Comparison of ENCODE assay signal across 1 cellular context in the genomic region with DNA sequence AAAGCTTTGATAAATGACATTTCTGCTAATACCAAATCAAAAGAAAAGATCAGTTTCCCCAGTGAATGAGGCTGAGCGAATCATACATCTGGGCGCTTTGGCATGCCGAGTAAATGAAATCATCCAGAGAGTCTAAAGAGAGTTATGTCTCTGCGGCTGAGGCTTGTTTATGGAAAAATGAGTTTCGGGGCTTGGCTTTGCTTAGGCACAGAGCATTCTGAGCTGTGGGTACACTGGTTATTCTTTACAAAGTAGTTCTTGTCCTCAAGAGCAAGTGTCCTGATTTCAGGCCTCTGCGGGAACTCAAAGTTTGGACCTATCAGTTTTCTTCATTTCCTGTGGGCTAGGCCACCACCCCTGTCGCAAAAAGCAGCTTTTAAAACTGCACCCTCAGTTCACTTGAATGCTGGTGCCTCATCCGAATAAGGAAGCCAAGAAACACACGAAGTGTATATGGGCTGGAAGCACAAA.
TF ChIP-seq lines count a peak whose summit lies in the region.

No MANE protein-coding gene starts in this region.

TF ChIP-seq in GM23338, 12 proteins besides CTCF, POLR2A, EP300 and RAD21 (continued from another document):
- TF ChIP-seq, protein P1, sequence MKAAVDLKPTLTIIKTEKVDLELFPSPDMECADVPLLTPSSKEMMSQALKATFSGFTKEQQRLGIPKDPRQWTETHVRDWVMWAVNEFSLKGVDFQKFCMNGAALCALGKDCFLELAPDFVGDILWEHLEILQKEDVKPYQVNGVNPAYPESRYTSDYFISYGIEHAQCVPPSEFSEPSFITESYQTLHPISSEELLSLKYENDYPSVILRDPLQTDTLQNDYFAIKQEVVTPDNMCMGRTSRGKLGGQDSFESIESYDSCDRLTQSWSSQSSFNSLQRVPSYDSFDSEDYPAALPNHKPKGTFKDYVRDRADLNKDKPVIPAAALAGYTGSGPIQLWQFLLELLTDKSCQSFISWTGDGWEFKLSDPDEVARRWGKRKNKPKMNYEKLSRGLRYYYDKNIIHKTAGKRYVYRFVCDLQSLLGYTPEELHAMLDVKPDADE (IDR thresholded peaks at IDR 0.05): no peak
- no peak for TF ChIP-seq STAT1 (IDR thresholded peaks at IDR 0.05; ENCODE audit: unreplicated experiment)
- no peak for TF ChIP-seq ZNF114 (CRISPR knock-in tag; IDR thresholded peaks at IDR 0.05)
TF ChIP-seq in GM23338: peak in this region for 0.
